ENCODE assay signal across 26 cellular contexts in the genomic region with DNA sequence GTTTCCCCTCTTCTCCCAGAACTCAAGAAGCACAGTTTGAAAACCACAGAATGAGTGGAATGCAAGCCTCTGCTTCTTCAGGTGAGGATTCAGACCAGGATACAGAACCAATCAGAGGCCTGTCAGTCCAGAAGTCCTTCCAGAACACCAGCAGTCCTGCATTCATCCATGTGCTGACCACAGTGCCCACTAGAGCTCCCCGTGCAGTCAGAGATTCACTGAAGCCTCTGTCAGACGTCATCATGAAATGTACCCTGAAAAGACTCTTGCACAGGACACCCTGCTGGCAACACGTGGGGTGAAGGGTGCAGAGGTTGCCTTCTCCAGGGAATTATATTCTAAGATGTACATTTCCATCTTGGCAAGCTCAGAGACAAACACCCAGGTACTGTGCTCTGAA.
DNase-seq lines count a peak whose midpoint lies in the region; ATAC-seq, FAIRE-seq and TF ChIP-seq lines count a peak whose summit lies in the region.
"Had no signal": no experiment of that assay in that cellular context is flagged by ENCODE, and none has a peak within 500 bp of the region (broad histone marks: within the 10 kb centered on the region; RNA-seq: fewer than 3 reads in every experiment).

No MANE protein-coding gene starts in this region.

- intact Hi-C loops in HepG2 (cut with micrococcal nuclease; ENCODE audit: unreplicated experiment) = loop anchor here (5.0 to 10.0 kb wide), 2 partner anchors 138 to 995 kb away; no protein-coding TSS in a partner anchor
- intact Hi-C loops in right lobe of liver (cut with DNase I) = no loop called here
- intact Hi-C loops in activated T-helper 2 cell treated with anti-CD3 and anti-CD28 coated beads, Interferon-gamma antibody, Interleukin-2, Interleukin-4, amounts not matched to agents 10 μg/mL and 5 μg/mL and 100 μg/mL, durations not matched to agents 14 hours and 24 hours and 36 hours (cut with micrococcal nuclease) = loop anchor here (5.0 to 10.0 kb wide), 3 partner anchors 33 to 998 kb away; no protein-coding TSS in a partner anchor

- ATAC-seq in HepG2 (peak; percentile 60), right lobe of liver (no peak), HG02588 (IDR thresholded peaks at IDR 0.05; ENCODE audit: unreplicated experiment) (peak; percentile 1)
- ATAC-seq: activated naive CD8-positive, alpha-beta T cell treated with anti-CD3 and anti-CD28 coated beads, Interleukin-2, amount 50 U/mL, for 24 hours; naive thymus-derived CD4-positive, alpha-beta T cell; Panc1; stimulated activated naive CD8-positive, alpha-beta T cell treated with anti-CD3 and anti-CD28 coated beads, Interleukin-15, amount 100 ng/mL, for 72 hours had no signal

- TF ChIP-seq RAD21 in HepG2 (CRISPR knock-in tag; IDR thresholded peaks at IDR 0.05) = no peak

- H4K20me1 ChIP-seq in HepG2 (ENCODE audit: insufficient read depth, low read length) (no peaks in the 10 kb centered on the region), KMS-11 (ENCODE audit: insufficient read depth) (no peaks in the 10 kb centered on the region)

- H3K27ac ChIP-seq in HepG2 (ENCODE audit: extremely low read length, insufficient read depth, low read length) = no peak overlapping the region
- no peak overlapping the region for H3K27ac ChIP-seq in right lobe of liver
- H3K27ac ChIP-seq in KMS-11 = no peak overlapping the region
- H3K27ac ChIP-seq: thyroid gland, VCaP had no signal

- H3K36me3 ChIP-seq in HepG2 (replicated peaks in 1 of 2; ENCODE audit: control insufficient read depth in 1 of 2, insufficient read depth in 2 of 2, low read length in 2 of 2) = no peaks in the 10 kb centered on the region
- H3K36me3 ChIP-seq in right lobe of liver = no peaks in the 10 kb centered on the region
- H3K36me3 ChIP-seq in KMS-11 (ENCODE audit: insufficient read depth) = no peaks in the 10 kb centered on the region
- H3K36me3 ChIP-seq: thyroid gland had no signal

- peaks cover 8% of the 10 kb centered on the region for H3K27me3 Mint-ChIP-seq in activated T-helper 2 cell treated with anti-CD3 and anti-CD28 coated beads, Interferon-gamma antibody, Interleukin-2, Interleukin-4, amounts not matched to agents 10 μg/mL and 5 μg/mL and 100 μg/mL, durations not matched to agents 14 hours and 24 hours and 36 hours (ENCODE audit: low read depth)

- H3K9ac ChIP-seq in HepG2 (ENCODE audit: insufficient read depth, low read depth, low read length) (no peak overlapping the region), KMS-11 (no peak overlapping the region; the same call in 1 of the 2 replicates)

- H3K79me2 ChIP-seq in HepG2 (ENCODE audit: insufficient read depth, low read length) = no peaks in the 10 kb centered on the region
- H3K79me2 ChIP-seq in KMS-11 (ENCODE audit: insufficient read depth, low read depth) = no peaks in the 10 kb centered on the region

- peaks cover 5% of the 10 kb centered on the region for H3K4me1 Mint-ChIP-seq in activated T-helper 2 cell treated with anti-CD3 and anti-CD28 coated beads, Interferon-gamma antibody, Interleukin-2, Interleukin-4, amounts not matched to agents 10 μg/mL and 5 μg/mL and 100 μg/mL, durations not matched to agents 14 hours and 24 hours and 36 hours (ENCODE audit: low read depth)
- H3K4me1 Mint-ChIP-seq: activated naive CD8-positive, alpha-beta T cell treated with anti-CD3 and anti-CD28 coated beads, Interleukin-2, amount 50 U/mL, for 24 hours; naive thymus-derived CD4-positive, alpha-beta T cell; stimulated activated naive CD8-positive, alpha-beta T cell treated with anti-CD3 and anti-CD28 coated beads, Interleukin-15, amount 100 ng/mL, for 72 hours had no signal

- 0 out of 5 replicates have a peak, but pooled peaks cover 0 to 2% of the 10 kb centered on the region in 2 experiments for H3K27me3 ChIP-seq in HepG2 (ENCODE audit: control insufficient read depth in 1 of 2, insufficient read depth in 2 of 2, low read length in 2 of 2)
- no peaks in the 10 kb centered on the region for H3K27me3 ChIP-seq in right lobe of liver
- no peaks in the 10 kb centered on the region for H3K27me3 ChIP-seq in KMS-11 (ENCODE audit: insufficient read depth, low read depth)
- H3K27me3 ChIP-seq: thyroid gland had no signal

- POLR2A ChIA-PET in HepG2 (lab: Yijun Ruan, JAX) (no interaction called here), HEK293T (lab: Yijun Ruan, JAX) (no interaction called here)

- H3K4me2 ChIP-seq in HepG2 (ENCODE audit: low read depth, low read length) (no peak overlapping the region), KMS-11 (no peak overlapping the region; the same call in 1 of the 2 replicates)

- H3K4me3 Mint-ChIP-seq in activated T-helper 2 cell treated with anti-CD3 and anti-CD28 coated beads, Interferon-gamma antibody, Interleukin-2, Interleukin-4, amounts not matched to agents 10 μg/mL and 5 μg/mL and 100 μg/mL, durations not matched to agents 14 hours and 24 hours and 36 hours (ENCODE audit: low read depth) = no peak overlapping the region
- H3K4me3 Mint-ChIP-seq: activated naive CD8-positive, alpha-beta T cell treated with anti-CD3 and anti-CD28 coated beads, Interleukin-2, amount 50 U/mL, for 24 hours; activated T-cell treated with anti-CD3 and anti-CD28 coated beads, Interleukin-2, amount 50 U/mL, for 24 hours; CD14-positive monocyte; naive thymus-derived CD4-positive, alpha-beta T cell; stimulated activated naive CD8-positive, alpha-beta T cell treated with anti-CD3 and anti-CD28 coated beads, Interleukin-15, amount 100 ng/mL, for 72 hours had no signal

- no peaks in the 10 kb centered on the region for H3K9me3 Mint-ChIP-seq in activated T-helper 2 cell treated with anti-CD3 and anti-CD28 coated beads, Interferon-gamma antibody, Interleukin-2, Interleukin-4, amounts not matched to agents 10 μg/mL and 5 μg/mL and 100 μg/mL, durations not matched to agents 14 hours and 24 hours and 36 hours
- H3K9me3 Mint-ChIP-seq: activated naive CD8-positive, alpha-beta T cell treated with anti-CD3 and anti-CD28 coated beads, Interleukin-2, amount 50 U/mL, for 24 hours; activated T-cell treated with anti-CD3 and anti-CD28 coated beads, Interleukin-2, amount 50 U/mL, for 24 hours; naive thymus-derived CD4-positive, alpha-beta T cell; stimulated activated naive CD8-positive, alpha-beta T cell treated with anti-CD3 and anti-CD28 coated beads, Interleukin-15, amount 100 ng/mL, for 72 hours had no signal

- no peak overlapping the region for H3K4me3 ChIP-seq in HepG2 (replicated peaks in 1 of 3; ENCODE audit: insufficient read depth in 1 of 3, low read depth in 2 of 3, low read length in 3 of 3)
- H3K4me3 ChIP-seq in right lobe of liver = no peak overlapping the region
- H3K4me3 ChIP-seq in KMS-11 (IDR thresholded peaks at IDR 0.05; ENCODE audit: insufficient read depth, low read depth, low read length) = no peak overlapping the region
- H3K4me3 ChIP-seq: thyroid gland had no signal

- H2AFZ ChIP-seq in HepG2 (ENCODE audit: low read length) (no peak overlapping the region), KMS-11 (ENCODE audit: low read depth) (peak overlapping the region; percentile 35; the same call in 1 of the 2 replicates)

- DNase-seq in HepG2 (ENCODE audit: low spot score) (no peak), right lobe of liver (no peak), NCI-H446 (lab: John Stamatoyannopoulos, UW) (no peak), HEK293T (ENCODE audit: extremely low spot score) (no peak), H54 (ENCODE audit: insufficient read length, low spot score) (no peak)
- DNase-seq in activated T-helper 2 cell treated with anti-CD3 and anti-CD28 coated beads, Interferon-gamma antibody, Interleukin-2, Interleukin-4, amounts not matched to agents 10 μg/mL and 5 μg/mL and 100 μg/mL, durations not matched to agents 14 hours and 24 hours and 36 hours (ENCODE audit: low spot score) = no peak
- DNase-seq: 8988T; activated CD4-positive, alpha-beta T cell treated with anti-CD3 and anti-CD28 coated beads for 48 hours; activated gamma-delta T cell treated with Interleukin-2 at 50 U/mL for 16 hours; activated naive CD8-positive, alpha-beta T cell treated with anti-CD3 and anti-CD28 coated beads, Interleukin-2, amount 50 U/mL, for 24 hours; activated T-cell treated with anti-CD3 and anti-CD28 coated beads, Interleukin-2, amount 50 U/mL, for 24 hours; DMS79 treated with DMSO at 0.1 percent for 48 hours; GF-D8; naive thymus-derived CD4-positive, alpha-beta T cell; NCI-H1694; NCI-H510A treated with DMSO at 0.1 percent for 48 hours; SHP77; stimulated activated naive CD8-positive, alpha-beta T cell treated with anti-CD3 and anti-CD28 coated beads, Interleukin-15, amount 100 ng/mL, for 72 hours; T-helper 9 cell; thyroid gland had no signal

- TF ChIP-seq EP300 in HepG2 (IDR thresholded peaks at IDR 0.05; ENCODE audit: low read depth in 2 of 2, low read length in 2 of 2) (no peak), HepG2 (CRISPR knock-in tag; IDR thresholded peaks at IDR 0.05; ENCODE audit: borderline replicate concordance) (no peak)

- no TSS peak for BruUV-seq in HepG2 (replicated peaks; lab: Mats Ljungman, UMichigan)

- 0% methylated on average over 3 of the region's 3 CpGs for WGBS in HepG2 (ENCODE audit: low lambda C conversion rate)
- WGBS in right lobe of liver (ENCODE audit: insufficient coverage, low coverage, low lambda C conversion rate, missing lambda C conversion rate) = 33% methylated on average over 1 of the region's 3 CpGs

- TF ChIP-seq CTCF in HepG2 (CRISPR knock-in tag; IDR thresholded peaks at IDR 0.05) (no peak), right lobe of liver (IDR thresholded peaks at IDR 0.05) (no peak), KMS-11 (conservative IDR thresholded peaks at IDR 0.05; ENCODE audit: low read depth, low read length) (no peak)

- CTCF ChIA-PET in HepG2 (lab: Yijun Ruan, JAX; ENCODE audit: low intra/inter-chr PET ratio, low total read pairs) = no interaction called here
- CTCF ChIA-PET in HEK293T (lab: Yijun Ruan, JAX) = no interaction called here

- in situ Hi-C loops in HepG2 (cut with HindIII; ENCODE audit: extremely low pct_ligation_motif_present, low pct_unique_long_range_greater_than_20kb) = loop anchor here (25.0 kb wide), 1 partner anchor 813 kb away; no protein-coding TSS in a partner anchor

- H3K9me3 ChIP-seq in HepG2 (ENCODE audit: low read length) = no peaks in the 10 kb centered on the region
- H3K9me3 ChIP-seq in right lobe of liver = no peaks in the 10 kb centered on the region
- H3K9me3 ChIP-seq: thyroid gland had no signal

- FAIRE-seq in HepG2 (lab: Jason Lieb, UNC) = no peak
- FAIRE-seq in H54 (lab: Jason Lieb, UNC) = no peak
- FAIRE-seq: keratinocyte had no signal

- no peaks in the 10 kb centered on the region for H3K4me1 ChIP-seq in HepG2 (ENCODE audit: insufficient read depth, low read length)
- H3K4me1 ChIP-seq in right lobe of liver = no peaks in the 10 kb centered on the region
- H3K4me1 ChIP-seq in KMS-11 (ENCODE audit: low read depth, poor library complexity, severe bottlenecking) = peaks cover 19% of the 10 kb centered on the region
- H3K4me1 ChIP-seq: thyroid gland had no signal

- H3K36me3 Mint-ChIP-seq in activated T-helper 2 cell treated with anti-CD3 and anti-CD28 coated beads, Interferon-gamma antibody, Interleukin-2, Interleukin-4, amounts not matched to agents 10 μg/mL and 5 μg/mL and 100 μg/mL, durations not matched to agents 14 hours and 24 hours and 36 hours (ENCODE audit: low read depth) = no peaks in the 10 kb centered on the region
- H3K36me3 Mint-ChIP-seq: CD14-positive monocyte; naive thymus-derived CD4-positive, alpha-beta T cell had no signal

- no peak overlapping the region for H3K27ac Mint-ChIP-seq in activated T-helper 2 cell treated with anti-CD3 and anti-CD28 coated beads, Interferon-gamma antibody, Interleukin-2, Interleukin-4, amounts not matched to agents 10 μg/mL and 5 μg/mL and 100 μg/mL, durations not matched to agents 14 hours and 24 hours and 36 hours
- H3K27ac Mint-ChIP-seq: activated naive CD8-positive, alpha-beta T cell treated with anti-CD3 and anti-CD28 coated beads, Interleukin-2, amount 50 U/mL, for 24 hours; activated T-cell treated with anti-CD3 and anti-CD28 coated beads, Interleukin-2, amount 50 U/mL, for 24 hours; naive thymus-derived CD4-positive, alpha-beta T cell; stimulated activated naive CD8-positive, alpha-beta T cell treated with anti-CD3 and anti-CD28 coated beads, Interleukin-15, amount 100 ng/mL, for 72 hours had no signal

- no peak for TF ChIP-seq POLR2A in HepG2 (IDR thresholded peaks at IDR 0.05; ENCODE audit: insufficient read depth in 1 of 2, low read depth in 2 of 2, low read length in 2 of 2)
- no peak for TF ChIP-seq POLR2A in right lobe of liver (IDR thresholded peaks at IDR 0.05)
- no peak for TF ChIP-seq POLR2A in H54 (IDR thresholded peaks at IDR 0.05; ENCODE audit: low read depth, low read length)

Comparison
In these comparisons a context has a peak if more than half of its experiments do, and no peak if none do; other contexts are left out.
1. ATAC-seq: peak in HepG2 (single experiment) and HG02588 (single experiment); none in right lobe of liver (0 of 4).
2. intact Hi-C loops: an anchor here in HepG2 (5.0 to 10.0 kb wide) and activated T-helper 2 cell treated with anti-CD3 and anti-CD28 coated beads, Interferon-gamma antibody, Interleukin-2, Interleukin-4, amounts not matched to agents 10 μg/mL and 5 μg/mL and 100 μg/mL, durations not matched to agents 14 hours and 24 hours and 36 hours (5.0 to 10.0 kb wide); none called in right lobe of liver.